4 cellular contexts compared by ENCODE assay signal in the genomic region with DNA sequence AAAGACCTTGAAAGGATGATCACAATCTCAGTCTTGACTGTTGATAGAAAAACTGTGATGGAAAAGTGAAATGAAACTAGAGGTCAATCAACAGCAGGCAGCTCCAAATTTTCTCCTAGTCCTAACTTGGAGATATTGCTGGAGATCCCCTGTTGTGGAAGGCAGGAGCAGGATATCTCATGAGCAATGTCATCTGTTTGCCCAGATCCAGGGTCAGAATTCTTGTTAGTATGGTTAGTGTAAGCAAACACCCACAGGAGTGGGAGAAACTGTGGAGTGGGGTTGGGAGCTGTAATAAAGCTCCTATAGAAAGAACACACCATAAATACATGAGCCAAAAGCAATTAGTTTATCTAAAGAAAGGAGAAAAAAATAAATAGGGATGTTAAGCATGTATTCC.
A peak's percentile ranks its signal among the peaks of the same experiment; 100 is the strongest.
TF ChIP-seq lines count a peak whose summit lies in the region.

No MANE protein-coding gene starts in this region.

TF ChIP-seq in A549, 52 proteins besides CTCF, POLR2A, EP300 and RAD21:
- TF ChIP-seq, protein P1, sequence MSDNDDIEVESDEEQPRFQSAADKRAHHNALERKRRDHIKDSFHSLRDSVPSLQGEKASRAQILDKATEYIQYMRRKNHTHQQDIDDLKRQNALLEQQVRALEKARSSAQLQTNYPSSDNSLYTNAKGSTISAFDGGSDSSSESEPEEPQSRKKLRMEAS (IDR thresholded peaks at IDR 0.05): no peak
- no peak for TF ChIP-seq HEYL (CRISPR knock-in tag; IDR thresholded peaks at IDR 0.05)
- no peak for TF ChIP-seq HOXB5 (CRISPR knock-in tag; IDR thresholded peaks at IDR 0.05)
- no peak for TF ChIP-seq NPAS2 (CRISPR knock-in tag; IDR thresholded peaks at IDR 0.05; ENCODE audit: borderline replicate concordance)

TF ChIP-seq in GM23338, 12 proteins besides CTCF, POLR2A, EP300 and RAD21 (continues in another document):
- TF ChIP-seq NANOG (IDR thresholded peaks at IDR 0.05; ENCODE audit: borderline replicate concordance): no peak
- no peak for TF ChIP-seq JUNB (IDR thresholded peaks at IDR 0.05; ENCODE audit: unreplicated experiment)
- TF ChIP-seq, protein P2, sequence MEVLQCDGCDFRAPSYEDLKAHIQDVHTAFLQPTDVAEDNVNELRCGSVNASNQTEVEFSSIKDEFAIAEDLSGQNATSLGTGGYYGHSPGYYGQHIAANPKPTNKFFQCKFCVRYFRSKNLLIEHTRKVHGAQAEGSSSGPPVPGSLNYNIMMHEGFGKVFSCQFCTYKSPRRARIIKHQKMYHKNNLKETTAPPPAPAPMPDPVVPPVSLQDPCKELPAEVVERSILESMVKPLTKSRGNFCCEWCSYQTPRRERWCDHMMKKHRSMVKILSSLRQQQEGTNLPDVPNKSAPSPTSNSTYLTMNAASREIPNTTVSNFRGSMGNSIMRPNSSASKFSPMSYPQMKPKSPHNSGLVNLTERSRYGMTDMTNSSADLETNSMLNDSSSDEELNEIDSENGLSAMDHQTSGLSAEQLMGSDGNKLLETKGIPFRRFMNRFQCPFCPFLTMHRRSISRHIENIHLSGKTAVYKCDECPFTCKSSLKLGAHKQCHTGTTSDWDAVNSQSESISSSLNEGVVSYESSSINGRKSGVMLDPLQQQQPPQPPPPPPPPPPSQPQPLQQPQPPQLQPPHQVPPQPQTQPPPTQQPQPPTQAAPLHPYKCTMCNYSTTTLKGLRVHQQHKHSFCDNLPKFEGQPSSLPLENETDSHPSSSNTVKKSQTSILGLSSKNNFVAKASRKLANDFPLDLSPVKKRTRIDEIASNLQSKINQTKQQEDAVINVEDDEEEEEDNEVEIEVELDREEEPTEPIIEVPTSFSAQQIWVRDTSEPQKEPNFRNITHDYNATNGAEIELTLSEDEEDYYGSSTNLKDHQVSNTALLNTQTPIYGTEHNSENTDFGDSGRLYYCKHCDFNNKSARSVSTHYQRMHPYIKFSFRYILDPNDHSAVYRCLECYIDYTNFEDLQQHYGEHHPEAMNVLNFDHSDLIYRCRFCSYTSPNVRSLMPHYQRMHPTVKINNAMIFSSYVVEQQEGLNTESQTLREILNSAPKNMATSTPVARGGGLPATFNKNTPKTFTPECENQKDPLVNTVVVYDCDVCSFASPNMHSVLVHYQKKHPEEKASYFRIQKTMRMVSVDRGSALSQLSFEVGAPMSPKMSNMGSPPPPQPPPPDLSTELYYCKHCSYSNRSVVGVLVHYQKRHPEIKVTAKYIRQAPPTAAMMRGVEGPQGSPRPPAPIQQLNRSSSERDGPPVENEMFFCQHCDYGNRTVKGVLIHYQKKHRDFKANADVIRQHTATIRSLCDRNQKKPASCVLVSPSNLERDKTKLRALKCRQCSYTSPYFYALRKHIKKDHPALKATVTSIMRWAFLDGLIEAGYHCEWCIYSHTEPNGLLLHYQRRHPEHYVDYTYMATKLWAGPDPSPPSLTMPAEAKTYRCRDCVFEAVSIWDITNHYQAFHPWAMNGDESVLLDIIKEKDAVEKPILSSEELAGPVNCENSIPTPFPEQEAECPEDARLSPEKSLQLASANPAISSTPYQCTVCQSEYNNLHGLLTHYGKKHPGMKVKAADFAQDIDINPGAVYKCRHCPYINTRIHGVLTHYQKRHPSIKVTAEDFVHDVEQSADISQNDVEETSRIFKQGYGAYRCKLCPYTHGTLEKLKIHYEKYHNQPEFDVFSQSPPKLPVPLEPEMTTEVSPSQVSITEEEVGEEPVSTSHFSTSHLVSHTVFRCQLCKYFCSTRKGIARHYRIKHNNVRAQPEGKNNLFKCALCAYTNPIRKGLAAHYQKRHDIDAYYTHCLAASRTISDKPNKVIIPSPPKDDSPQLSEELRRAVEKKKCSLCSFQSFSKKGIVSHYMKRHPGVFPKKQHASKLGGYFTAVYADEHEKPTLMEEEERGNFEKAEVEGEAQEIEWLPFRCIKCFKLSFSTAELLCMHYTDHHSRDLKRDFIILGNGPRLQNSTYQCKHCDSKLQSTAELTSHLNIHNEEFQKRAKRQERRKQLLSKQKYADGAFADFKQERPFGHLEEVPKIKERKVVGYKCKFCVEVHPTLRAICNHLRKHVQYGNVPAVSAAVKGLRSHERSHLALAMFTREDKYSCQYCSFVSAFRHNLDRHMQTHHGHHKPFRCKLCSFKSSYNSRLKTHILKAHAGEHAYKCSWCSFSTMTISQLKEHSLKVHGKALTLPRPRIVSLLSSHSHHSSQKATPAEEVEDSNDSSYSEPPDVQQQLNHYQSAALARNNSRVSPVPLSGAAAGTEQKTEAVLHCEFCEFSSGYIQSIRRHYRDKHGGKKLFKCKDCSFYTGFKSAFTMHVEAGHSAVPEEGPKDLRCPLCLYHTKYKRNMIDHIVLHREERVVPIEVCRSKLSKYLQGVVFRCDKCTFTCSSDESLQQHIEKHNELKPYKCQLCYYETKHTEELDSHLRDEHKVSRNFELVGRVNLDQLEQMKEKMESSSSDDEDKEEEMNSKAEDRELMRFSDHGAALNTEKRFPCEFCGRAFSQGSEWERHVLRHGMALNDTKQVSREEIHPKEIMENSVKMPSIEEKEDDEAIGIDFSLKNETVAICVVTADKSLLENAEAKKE (CRISPR knock-in tag; IDR thresholded peaks at IDR 0.05): no peak

TF ChIP-seq in WTC11, 78 proteins besides CTCF, POLR2A, EP300 and RAD21:
- TF ChIP-seq ZBTB21 (CRISPR knock-in tag; IDR thresholded peaks at IDR 0.05; ENCODE audit: borderline replicate concordance): no peak
- no peak for TF ChIP-seq CREB1 (CRISPR knock-in tag; IDR thresholded peaks at IDR 0.05)
- TF ChIP-seq, protein P3, sequence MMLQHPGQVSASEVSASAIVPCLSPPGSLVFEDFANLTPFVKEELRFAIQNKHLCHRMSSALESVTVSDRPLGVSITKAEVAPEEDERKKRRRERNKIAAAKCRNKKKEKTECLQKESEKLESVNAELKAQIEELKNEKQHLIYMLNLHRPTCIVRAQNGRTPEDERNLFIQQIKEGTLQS (CRISPR knock-in tag; conservative IDR thresholded peaks at IDR 0.05): no peak
- no peak for TF ChIP-seq NFATC4 (CRISPR knock-in tag; IDR thresholded peaks at IDR 0.05)
- TF ChIP-seq GRHL2 (CRISPR knock-in tag; IDR thresholded peaks at IDR 0.05; ENCODE audit: insufficient replicate concordance, severe bottlenecking): no peak
- TF ChIP-seq RELA (CRISPR knock-in tag; IDR thresholded peaks at IDR 0.05; ENCODE audit: borderline replicate concordance): no peak
- TF ChIP-seq CBFB (CRISPR knock-in tag; IDR thresholded peaks at IDR 0.05; ENCODE audit: low read depth): no peak
- TF ChIP-seq, protein P4, sequence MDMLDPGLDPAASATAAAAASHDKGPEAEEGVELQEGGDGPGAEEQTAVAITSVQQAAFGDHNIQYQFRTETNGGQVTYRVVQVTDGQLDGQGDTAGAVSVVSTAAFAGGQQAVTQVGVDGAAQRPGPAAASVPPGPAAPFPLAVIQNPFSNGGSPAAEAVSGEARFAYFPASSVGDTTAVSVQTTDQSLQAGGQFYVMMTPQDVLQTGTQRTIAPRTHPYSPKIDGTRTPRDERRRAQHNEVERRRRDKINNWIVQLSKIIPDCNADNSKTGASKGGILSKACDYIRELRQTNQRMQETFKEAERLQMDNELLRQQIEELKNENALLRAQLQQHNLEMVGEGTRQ (CRISPR knock-in tag; IDR thresholded peaks at IDR 0.05): no peak
- TF ChIP-seq, protein P5, sequence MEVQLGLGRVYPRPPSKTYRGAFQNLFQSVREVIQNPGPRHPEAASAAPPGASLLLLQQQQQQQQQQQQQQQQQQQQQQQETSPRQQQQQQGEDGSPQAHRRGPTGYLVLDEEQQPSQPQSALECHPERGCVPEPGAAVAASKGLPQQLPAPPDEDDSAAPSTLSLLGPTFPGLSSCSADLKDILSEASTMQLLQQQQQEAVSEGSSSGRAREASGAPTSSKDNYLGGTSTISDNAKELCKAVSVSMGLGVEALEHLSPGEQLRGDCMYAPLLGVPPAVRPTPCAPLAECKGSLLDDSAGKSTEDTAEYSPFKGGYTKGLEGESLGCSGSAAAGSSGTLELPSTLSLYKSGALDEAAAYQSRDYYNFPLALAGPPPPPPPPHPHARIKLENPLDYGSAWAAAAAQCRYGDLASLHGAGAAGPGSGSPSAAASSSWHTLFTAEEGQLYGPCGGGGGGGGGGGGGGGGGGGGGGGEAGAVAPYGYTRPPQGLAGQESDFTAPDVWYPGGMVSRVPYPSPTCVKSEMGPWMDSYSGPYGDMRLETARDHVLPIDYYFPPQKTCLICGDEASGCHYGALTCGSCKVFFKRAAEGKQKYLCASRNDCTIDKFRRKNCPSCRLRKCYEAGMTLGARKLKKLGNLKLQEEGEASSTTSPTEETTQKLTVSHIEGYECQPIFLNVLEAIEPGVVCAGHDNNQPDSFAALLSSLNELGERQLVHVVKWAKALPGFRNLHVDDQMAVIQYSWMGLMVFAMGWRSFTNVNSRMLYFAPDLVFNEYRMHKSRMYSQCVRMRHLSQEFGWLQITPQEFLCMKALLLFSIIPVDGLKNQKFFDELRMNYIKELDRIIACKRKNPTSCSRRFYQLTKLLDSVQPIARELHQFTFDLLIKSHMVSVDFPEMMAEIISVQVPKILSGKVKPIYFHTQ (CRISPR knock-in tag; IDR thresholded peaks at IDR 0.05): no peak

TF ChIP-seq in HepG2, 621 proteins besides CTCF, POLR2A, EP300 and RAD21 (continues in another document):
- TF ChIP-seq SOX6 (IDR thresholded peaks at IDR 0.05) (no peak), SOX6 (CRISPR knock-in tag; IDR thresholded peaks at IDR 0.05) (0 out of 2 replicates have a peak, but pooled peaks have one; percentile 8), FOXA3 (CRISPR knock-in tag; IDR thresholded peaks at IDR 0.05) (peak; percentile 45; the same call in 1 of the 2 replicates), HNF4A (CRISPR knock-in tag; IDR thresholded peaks at IDR 0.05) (no peak), PHF21A (CRISPR knock-in tag; IDR thresholded peaks at IDR 0.05) (peak; percentile 10; the same call in 1 of the 2 replicates), NR2F6 (IDR thresholded peaks at IDR 0.05) (no peak), NR2F6 (CRISPR knock-in tag; IDR thresholded peaks at IDR 0.05) (peak; percentile 25; the same call in 1 of the 2 replicates), DMAP1 (CRISPR knock-in tag; IDR thresholded peaks at IDR 0.05) (0 out of 2 replicates have a peak, but pooled peaks have one; percentile 0), SP5 (CRISPR knock-in tag; IDR thresholded peaks at IDR 0.05; ENCODE audit: borderline replicate concordance, low read depth) (peak; percentile 19; the same call in 1 of the 2 replicates), TEAD3 (CRISPR knock-in tag; optimal IDR thresholded peaks at IDR 0.05; ENCODE audit: borderline replicate concordance) (peak; percentile 32), KAT8 (CRISPR knock-in tag; IDR thresholded peaks at IDR 0.05) (peak; percentile 15; the same call in 1 of the 2 replicates), NR2F2 (IDR thresholded peaks at IDR 0.05; ENCODE audit: borderline replicate concordance, low read depth) (0 out of 2 replicates have a peak, but pooled peaks have one; percentile 9), NFKBIZ (CRISPR knock-in tag; IDR thresholded peaks at IDR 0.05) (no peak), NFRKB (IDR thresholded peaks at IDR 0.05) (no peak), FOSL2 (CRISPR knock-in tag; IDR thresholded peaks at IDR 0.05) (0 out of 2 replicates have a peak, but pooled peaks have one; percentile 21), HNRNPLL (IDR thresholded peaks at IDR 0.05; ENCODE audit: low read depth, low read length, poor library complexity, severe bottlenecking) (no peak)
- TF ChIP-seq, protein P6, sequence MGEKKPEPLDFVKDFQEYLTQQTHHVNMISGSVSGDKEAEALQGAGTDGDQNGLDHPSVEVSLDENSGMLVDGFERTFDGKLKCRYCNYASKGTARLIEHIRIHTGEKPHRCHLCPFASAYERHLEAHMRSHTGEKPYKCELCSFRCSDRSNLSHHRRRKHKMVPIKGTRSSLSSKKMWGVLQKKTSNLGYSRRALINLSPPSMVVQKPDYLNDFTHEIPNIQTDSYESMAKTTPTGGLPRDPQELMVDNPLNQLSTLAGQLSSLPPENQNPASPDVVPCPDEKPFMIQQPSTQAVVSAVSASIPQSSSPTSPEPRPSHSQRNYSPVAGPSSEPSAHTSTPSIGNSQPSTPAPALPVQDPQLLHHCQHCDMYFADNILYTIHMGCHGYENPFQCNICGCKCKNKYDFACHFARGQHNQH (CRISPR knock-in tag; IDR thresholded peaks at IDR 0.05): peak; percentile 19; the same call in 1 of the 2 replicates
- TF ChIP-seq, protein P7, sequence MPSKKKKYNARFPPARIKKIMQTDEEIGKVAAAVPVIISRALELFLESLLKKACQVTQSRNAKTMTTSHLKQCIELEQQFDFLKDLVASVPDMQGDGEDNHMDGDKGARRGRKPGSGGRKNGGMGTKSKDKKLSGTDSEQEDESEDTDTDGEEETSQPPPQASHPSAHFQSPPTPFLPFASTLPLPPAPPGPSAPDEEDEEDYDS (CRISPR knock-in tag; IDR thresholded peaks at IDR 0.05): peak; percentile 3; the same call in 1 of the 2 replicates
- TF ChIP-seq, protein P8, sequence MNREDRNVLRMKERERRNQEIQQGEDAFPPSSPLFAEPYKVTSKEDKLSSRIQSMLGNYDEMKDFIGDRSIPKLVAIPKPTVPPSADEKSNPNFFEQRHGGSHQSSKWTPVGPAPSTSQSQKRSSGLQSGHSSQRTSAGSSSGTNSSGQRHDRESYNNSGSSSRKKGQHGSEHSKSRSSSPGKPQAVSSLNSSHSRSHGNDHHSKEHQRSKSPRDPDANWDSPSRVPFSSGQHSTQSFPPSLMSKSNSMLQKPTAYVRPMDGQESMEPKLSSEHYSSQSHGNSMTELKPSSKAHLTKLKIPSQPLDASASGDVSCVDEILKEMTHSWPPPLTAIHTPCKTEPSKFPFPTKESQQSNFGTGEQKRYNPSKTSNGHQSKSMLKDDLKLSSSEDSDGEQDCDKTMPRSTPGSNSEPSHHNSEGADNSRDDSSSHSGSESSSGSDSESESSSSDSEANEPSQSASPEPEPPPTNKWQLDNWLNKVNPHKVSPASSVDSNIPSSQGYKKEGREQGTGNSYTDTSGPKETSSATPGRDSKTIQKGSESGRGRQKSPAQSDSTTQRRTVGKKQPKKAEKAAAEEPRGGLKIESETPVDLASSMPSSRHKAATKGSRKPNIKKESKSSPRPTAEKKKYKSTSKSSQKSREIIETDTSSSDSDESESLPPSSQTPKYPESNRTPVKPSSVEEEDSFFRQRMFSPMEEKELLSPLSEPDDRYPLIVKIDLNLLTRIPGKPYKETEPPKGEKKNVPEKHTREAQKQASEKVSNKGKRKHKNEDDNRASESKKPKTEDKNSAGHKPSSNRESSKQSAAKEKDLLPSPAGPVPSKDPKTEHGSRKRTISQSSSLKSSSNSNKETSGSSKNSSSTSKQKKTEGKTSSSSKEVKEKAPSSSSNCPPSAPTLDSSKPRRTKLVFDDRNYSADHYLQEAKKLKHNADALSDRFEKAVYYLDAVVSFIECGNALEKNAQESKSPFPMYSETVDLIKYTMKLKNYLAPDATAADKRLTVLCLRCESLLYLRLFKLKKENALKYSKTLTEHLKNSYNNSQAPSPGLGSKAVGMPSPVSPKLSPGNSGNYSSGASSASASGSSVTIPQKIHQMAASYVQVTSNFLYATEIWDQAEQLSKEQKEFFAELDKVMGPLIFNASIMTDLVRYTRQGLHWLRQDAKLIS (CRISPR knock-in tag; IDR thresholded peaks at IDR 0.05): 0 out of 2 replicates have a peak, but pooled peaks have one; percentile 16
